1 cellular context compared by ENCODE assay signal in the genomic region with DNA sequence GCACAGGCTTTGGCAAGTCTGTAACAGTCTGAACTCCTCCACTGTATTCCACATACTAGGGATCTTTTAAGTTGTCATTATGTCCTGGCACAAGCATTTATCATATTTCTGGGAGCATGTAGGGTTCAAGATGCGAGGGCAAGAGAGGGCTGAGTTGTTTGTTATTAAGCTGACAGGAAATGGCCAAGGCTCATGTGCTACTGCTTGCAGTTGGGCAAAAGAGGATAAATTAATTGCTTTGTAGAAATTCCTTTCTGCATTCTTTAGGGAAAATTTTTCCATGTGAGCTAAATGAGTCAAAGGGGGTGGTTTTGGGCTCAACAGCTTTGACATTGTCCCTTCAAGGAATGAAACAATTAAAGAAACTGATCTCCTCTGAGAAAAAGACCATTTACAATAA.
TF ChIP-seq lines count a peak whose summit lies in the region.

No MANE protein-coding gene starts in this region.

TF ChIP-seq in WTC11, 78 proteins besides CTCF, POLR2A, EP300 and RAD21 (continued from another document):
- TF ChIP-seq ERG (CRISPR knock-in tag; IDR thresholded peaks at IDR 0.05) (no peak), AR (CRISPR knock-in tag; IDR thresholded peaks at IDR 0.05) (no peak), ZBTB21 (CRISPR knock-in tag; IDR thresholded peaks at IDR 0.05; ENCODE audit: borderline replicate concordance) (no peak)
- TF ChIP-seq, protein P1, sequence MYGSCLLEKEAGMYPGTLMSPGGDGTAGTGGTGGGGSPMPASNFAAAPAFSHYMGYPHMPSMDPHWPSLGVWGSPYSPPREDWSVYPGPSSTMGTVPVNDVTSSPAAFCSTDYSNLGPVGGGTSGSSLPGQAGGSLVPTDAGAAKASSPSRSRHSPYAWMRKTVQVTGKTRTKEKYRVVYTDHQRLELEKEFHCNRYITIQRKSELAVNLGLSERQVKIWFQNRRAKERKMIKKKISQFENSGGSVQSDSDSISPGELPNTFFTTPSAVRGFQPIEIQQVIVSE (CRISPR knock-in tag; IDR thresholded peaks at IDR 0.05; ENCODE audit: borderline replicate concordance) = no peak
- TF ChIP-seq, protein P2, sequence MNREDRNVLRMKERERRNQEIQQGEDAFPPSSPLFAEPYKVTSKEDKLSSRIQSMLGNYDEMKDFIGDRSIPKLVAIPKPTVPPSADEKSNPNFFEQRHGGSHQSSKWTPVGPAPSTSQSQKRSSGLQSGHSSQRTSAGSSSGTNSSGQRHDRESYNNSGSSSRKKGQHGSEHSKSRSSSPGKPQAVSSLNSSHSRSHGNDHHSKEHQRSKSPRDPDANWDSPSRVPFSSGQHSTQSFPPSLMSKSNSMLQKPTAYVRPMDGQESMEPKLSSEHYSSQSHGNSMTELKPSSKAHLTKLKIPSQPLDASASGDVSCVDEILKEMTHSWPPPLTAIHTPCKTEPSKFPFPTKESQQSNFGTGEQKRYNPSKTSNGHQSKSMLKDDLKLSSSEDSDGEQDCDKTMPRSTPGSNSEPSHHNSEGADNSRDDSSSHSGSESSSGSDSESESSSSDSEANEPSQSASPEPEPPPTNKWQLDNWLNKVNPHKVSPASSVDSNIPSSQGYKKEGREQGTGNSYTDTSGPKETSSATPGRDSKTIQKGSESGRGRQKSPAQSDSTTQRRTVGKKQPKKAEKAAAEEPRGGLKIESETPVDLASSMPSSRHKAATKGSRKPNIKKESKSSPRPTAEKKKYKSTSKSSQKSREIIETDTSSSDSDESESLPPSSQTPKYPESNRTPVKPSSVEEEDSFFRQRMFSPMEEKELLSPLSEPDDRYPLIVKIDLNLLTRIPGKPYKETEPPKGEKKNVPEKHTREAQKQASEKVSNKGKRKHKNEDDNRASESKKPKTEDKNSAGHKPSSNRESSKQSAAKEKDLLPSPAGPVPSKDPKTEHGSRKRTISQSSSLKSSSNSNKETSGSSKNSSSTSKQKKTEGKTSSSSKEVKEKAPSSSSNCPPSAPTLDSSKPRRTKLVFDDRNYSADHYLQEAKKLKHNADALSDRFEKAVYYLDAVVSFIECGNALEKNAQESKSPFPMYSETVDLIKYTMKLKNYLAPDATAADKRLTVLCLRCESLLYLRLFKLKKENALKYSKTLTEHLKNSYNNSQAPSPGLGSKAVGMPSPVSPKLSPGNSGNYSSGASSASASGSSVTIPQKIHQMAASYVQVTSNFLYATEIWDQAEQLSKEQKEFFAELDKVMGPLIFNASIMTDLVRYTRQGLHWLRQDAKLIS (CRISPR knock-in tag; IDR thresholded peaks at IDR 0.05; ENCODE audit: borderline replicate concordance) = no peak
